8 cellular contexts compared by ENCODE assay signal in genomic region chr14:35121887-35122695, GRCh38. TPM values are rescaled to one million over a fixed set of nuclear protein-coding genes. Genes with fewer than 3 reads are reported as not detected.
A peak's percentile ranks its signal among the peaks of the same experiment; 100 is the strongest.
DNase-seq lines count a peak whose midpoint lies in the region; ATAC-seq and TF ChIP-seq lines count a peak whose summit lies in the region.

TSS of gene PPP2R3C (minus strand) at chr14:35121990. CDS start at chr14:35121959, 31 bp downstream.
TSS of gene PRORP (plus strand) at chr14:35122552. CDS start at chr14:35123246, 694 bp downstream.

- peak; percentile 83 for ATAC-seq in CD8-positive, alpha-beta T cell
- ATAC-seq in GM19467 (IDR thresholded peaks at IDR 0.05; ENCODE audit: unreplicated experiment) (peak; percentile 76), lung (ENCODE audit: insufficient read depth, low FRiP score) (peak; percentile 94)

- peaks cover 33% of the 10 kb centered on the region for H3K4me1 ChIP-seq in CD8-positive, alpha-beta T cell (ENCODE audit: insufficient read depth, low read length)
- peaks cover 6 to 10% of the 10 kb centered on the region in 2 donors for H3K4me1 ChIP-seq in lung (ENCODE audit: control insufficient read depth in 2 of 2, insufficient read depth in 2 of 2, low read length in 2 of 2)

- H3K4me3 ChIP-seq in CD8-positive, alpha-beta T cell (ENCODE audit: low read depth, low read length), result peak within 1 kb of the TSS; percentile 90
- H3K4me3 ChIP-seq in lung, result peak within 1 kb of the TSS; percentile 79

- no peaks in the 10 kb centered on the region for H3K9me3 ChIP-seq in CD8-positive, alpha-beta T cell (ENCODE audit: low read length)
- no peaks in the 10 kb centered on the region for H3K9me3 ChIP-seq in lung (ENCODE audit: control insufficient read depth in 2 of 2, insufficient read depth in 1 of 2, low read length in 1 of 2)

- POLR2A ChIA-PET in CD8-positive, alpha-beta T cell (lab: Charles Lee), result interaction anchor here (0.8 to 3.8 kb wide), 14 partner anchors 9 to 492 kb away, joined by 3 to 34 read pairs (median 4); partner anchors contain the start of genes BAZ1A, FAM177A1, NFKBIA and PSMA6

- H3K4me1 Mint-ChIP-seq in CD8-positive, alpha-beta T cell (ENCODE audit: low read depth), result peaks cover 66% of the 10 kb centered on the region

- intact Hi-C loops in CD8-positive, alpha-beta T cell (cut with DNase I, micrococcal nuclease), result loop anchor here (1.0 to 10.0 kb wide), 12 partner anchors 76 to 705 kb away; partner anchors contain the start of genes BRMS1L (in 2 of the 2), EAPP (in 2 of the 2), FAM177A1 (in 2 of the 2) and INSM2 (in 2 of the 2)

- peak within 1 kb of the TSS; percentile 96 for H3K27ac ChIP-seq in CD8-positive, alpha-beta T cell (ENCODE audit: low read depth, low read length)
- peak within 1 kb of the TSS; percentile 95 to 97 for H3K27ac ChIP-seq in lung (ENCODE audit: low read depth in 1 of 2, low read length in 1 of 2)

- WGBS in lung, 2 donors, result 0% methylated on average over 57 of the region's 57 CpGs

- CTCF ChIA-PET in CD8-positive, alpha-beta T cell (lab: Charles Lee), result interaction anchor here (0.7 to 3.4 kb wide), 8 partner anchors 11 to 300 kb away, joined by 3 to 18 read pairs (median 4); partner anchors contain the start of gene NFKBIA

- peak within 1 kb of the TSS; percentile 100 for H3K27ac Mint-ChIP-seq in CD8-positive, alpha-beta T cell

- no peaks in the 10 kb centered on the region for H3K36me3 ChIP-seq in CD8-positive, alpha-beta T cell (ENCODE audit: insufficient read depth, low read length)
- peaks cover 0 to 2% of the 10 kb centered on the region in 2 donors for H3K36me3 ChIP-seq in lung (ENCODE audit: control insufficient read depth in 2 of 2, insufficient read depth in 2 of 2, low read length in 2 of 2)

- H3K27me3 Mint-ChIP-seq in CD8-positive, alpha-beta T cell (ENCODE audit: low read depth), result no peaks in the 10 kb centered on the region

- no peaks in the 10 kb centered on the region for H3K9me3 Mint-ChIP-seq in CD8-positive, alpha-beta T cell

- DNase-seq in CD8-positive, alpha-beta T cell, result peak; percentile 78 to 96 (median 88)
- peak; percentile 95 for DNase-seq in HS-27A (ENCODE audit: low read depth)
- peak; percentile 38 for DNase-seq in NK-92 (lab: John Stamatoyannopoulos, UW; ENCODE audit: unreplicated experiment)
- peak; percentile 76 to 83 for DNase-seq in activated CD8-positive, alpha-beta memory T cell treated with anti-CD3 and anti-CD28 coated beads for 1 hour (ENCODE audit: extremely low read depth in 1 of 2, low read depth in 1 of 2)
- peak; percentile 86 for DNase-seq in effector CD8-positive, alpha-beta T cell (lab: John Stamatoyannopoulos, UW)
- peak; percentile 95 for DNase-seq in lung (ENCODE audit: low spot score)
- peak; percentile 72 to 83 (median 75) for DNase-seq in stimulated activated CD4-positive, alpha-beta T cell treated with anti-CD3 and anti-CD28 coated beads, TNF-alpha, amount 100 ng/mL, for 4 hours (ENCODE audit: low read depth in 3 of 3)

- no peaks in the 10 kb centered on the region for H3K27me3 ChIP-seq in CD8-positive, alpha-beta T cell (ENCODE audit: insufficient read depth, low read length)
- no peaks in the 10 kb centered on the region for H3K27me3 ChIP-seq in lung (ENCODE audit: control insufficient read depth, insufficient read depth)

- peaks cover 52% of the 10 kb centered on the region for H3K36me3 Mint-ChIP-seq in CD8-positive, alpha-beta T cell

- peak within 1 kb of the TSS; percentile 99 for H3K4me3 Mint-ChIP-seq in CD8-positive, alpha-beta T cell

- TF ChIP-seq CTCF in CD8-positive, alpha-beta T cell (IDR thresholded peaks at IDR 0.05), result no peak
- no peak for TF ChIP-seq CTCF in lung (IDR thresholded peaks at IDR 0.05; ENCODE audit: control extremely low read depth, extremely low read depth)

RNA-seq across cellular contexts. Expression of gene PPP2R3C, which starts in this region (rescaled TPM):
- 10 to 100 TPM; 44.2 to 51.4 TPM for total RNA-seq in CD8-positive, alpha-beta T cell
- total RNA-seq in lung, result 10 to 100 TPM; 23.7 to 42.1 TPM
- polyA plus RNA-seq in lung, result 10 to 100 TPM; 19.6 to 31.0 TPM

RNA-seq across cellular contexts. Expression of gene PRORP, which starts in this region (rescaled TPM):
- 10 to 100 TPM; 16.5 to 21.9 TPM for total RNA-seq in CD8-positive, alpha-beta T cell
- 10 to 100 TPM; 28.9 to 29.5 TPM for total RNA-seq in lung
- 10 to 100 TPM; 22.6 to 23.0 TPM for polyA plus RNA-seq in lung

Comparison
In these comparisons a context has a peak if more than half of its experiments do, and no peak if none do; other contexts are left out.
1. Peak in every context shown above with its lines: DNase-seq, ATAC-seq, H3K4me3 ChIP-seq and H3K27ac ChIP-seq.
2. DNase-seq: peak in every context shown above with its lines; median percentile 95 in HS-27A; 95 in lung; 88 in CD8-positive, alpha-beta T cell; 86 in effector CD8-positive, alpha-beta T cell; 80 in activated CD8-positive, alpha-beta memory T cell treated with anti-CD3 and anti-CD28 coated beads for 1 hour; 75 in stimulated activated CD4-positive, alpha-beta T cell treated with anti-CD3 and anti-CD28 coated beads, TNF-alpha, amount 100 ng/mL, for 4 hours; 38 in NK-92.